In the genomic region with DNA sequence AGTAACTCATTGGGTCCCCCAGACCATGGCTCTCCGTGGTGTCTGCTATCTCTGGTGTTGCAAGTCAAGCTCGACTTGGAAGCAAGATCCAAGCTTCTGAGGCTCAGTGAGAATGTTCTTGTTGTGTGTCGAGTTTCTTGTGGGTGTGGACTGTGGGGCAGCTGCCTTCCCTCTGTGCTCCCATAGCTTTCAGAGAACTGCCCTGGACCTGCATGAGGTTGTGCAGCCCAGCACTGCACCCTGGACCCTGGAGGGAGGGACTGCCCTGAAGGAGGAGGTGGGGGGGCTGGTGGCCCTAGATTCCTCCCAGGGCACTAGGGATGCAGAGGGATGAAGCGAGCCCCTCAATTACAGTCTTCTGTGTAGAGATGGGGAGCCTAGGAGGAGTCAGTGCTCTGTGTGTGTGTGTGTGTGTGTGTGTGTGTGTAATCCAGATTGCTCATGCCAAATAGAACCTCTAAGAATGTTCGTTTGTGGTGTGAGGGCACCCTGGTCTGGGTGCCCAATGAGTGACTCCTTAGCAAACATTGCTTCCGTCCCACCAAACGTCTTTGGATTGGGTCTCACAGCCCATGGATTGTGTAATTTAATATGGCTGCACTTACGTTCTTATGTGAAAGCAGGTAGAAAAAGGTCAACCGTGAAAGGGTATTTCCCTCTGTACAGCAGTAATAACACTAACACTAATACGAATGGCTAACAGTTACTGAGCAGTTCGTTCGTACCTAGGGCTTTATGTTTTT, we compare ENCODE assay signal across 9 cellular contexts.
DNase-seq lines count a peak whose midpoint lies in the region; FAIRE-seq and TF ChIP-seq lines count a peak whose summit lies in the region.
"Had no signal": no experiment of that assay in that cellular context is flagged by ENCODE, and none has a peak within 500 bp of the region (broad histone marks: within the 10 kb centered on the region; RNA-seq: fewer than 3 reads in every experiment).

No MANE protein-coding gene starts in this region.

- H2AFZ ChIP-seq in astrocyte (ENCODE audit: low read depth, low read length) = peak overlapping the region; percentile 3
- H2AFZ ChIP-seq: parathyroid adenoma had no signal

- TF ChIP-seq CTCF in astrocyte (IDR thresholded peaks at IDR 0.05; ENCODE audit: insufficient read depth, low read depth, low read length) = no peak
- no peak for TF ChIP-seq CTCF in transverse colon (IDR thresholded peaks at IDR 0.05)
- TF ChIP-seq CTCF in kidney (IDR thresholded peaks at IDR 0.05; ENCODE audit: borderline replicate concordance, extremely low read depth, insufficient read depth) = no peak

- H3K4me1 Mint-ChIP-seq in astrocyte (ENCODE audit: low read depth, unreplicated experiment) = peaks cover 26% of the 10 kb centered on the region

- H3K36me3 Mint-ChIP-seq in astrocyte (ENCODE audit: low read depth, unreplicated experiment) = peaks cover 2% of the 10 kb centered on the region

- H3K79me2 ChIP-seq in astrocyte (ENCODE audit: insufficient read depth, low read length) = no peaks in the 10 kb centered on the region
- H3K79me2 ChIP-seq: parathyroid adenoma had no signal

- DNase-seq in activated gamma-delta T cell treated with Interleukin-2 at 50 U/mL for 16 hours (peak; percentile 33), activated gamma-delta T cell (lab: John Stamatoyannopoulos, UW) (no peak), astrocyte (ENCODE audit: low read depth) (no peak), transverse colon (no peak), NCI-H2196 (lab: John Stamatoyannopoulos, UW; ENCODE audit: unreplicated experiment) (no peak), HCEC 1CT (no peak), kidney (no peak)

- H3K4me2 ChIP-seq in astrocyte (ENCODE audit: low read length) = peak overlapping the region; percentile 59

- peak overlapping the region; percentile 88 for H3K27ac ChIP-seq in KOPT-K1 (ENCODE audit: low read depth, low read length, poor library complexity, severe bottlenecking)
- no peak overlapping the region for H3K27ac ChIP-seq in astrocyte (ENCODE audit: low read depth, low read length)
- peak overlapping the region; percentile 44 to 58 (median 53) for H3K27ac ChIP-seq in transverse colon
- peak overlapping the region in 1 of 2 donors; percentile 14 for H3K27ac ChIP-seq in kidney (ENCODE audit: low read depth in 2 of 2, low read length in 2 of 2)
- H3K27ac ChIP-seq: parathyroid adenoma had no signal

- no peaks in the 10 kb centered on the region for H3K9me3 Mint-ChIP-seq in astrocyte (ENCODE audit: unreplicated experiment)

- intact Hi-C loops in transverse colon (cut with DNase I; ENCODE audit: low total_unique reads) (no loop called here), kidney (cut with DNase I) (no loop called here)

- FAIRE-seq in astrocyte (lab: Jason Lieb, UNC) = no peak
- FAIRE-seq in kidney (lab: Jason Lieb, UNC) = no peak

- H3K9ac ChIP-seq in astrocyte (ENCODE audit: low read length) (no peak overlapping the region), kidney (ENCODE audit: low read length in 2 of 2) (no peak overlapping the region)
- H3K9ac ChIP-seq: parathyroid adenoma had no signal

- H3K9me3 ChIP-seq in KOPT-K1 (ENCODE audit: insufficient read depth, low read length, poor library complexity, severe bottlenecking) (no peaks in the 10 kb centered on the region), astrocyte (ENCODE audit: insufficient read depth, low read depth, low read length) (no peaks in the 10 kb centered on the region), transverse colon (no peaks in the 10 kb centered on the region), kidney (ENCODE audit: control insufficient read depth in 1 of 2, low read length in 2 of 2) (no peaks in the 10 kb centered on the region)

- H3K36me3 ChIP-seq in KOPT-K1 (ENCODE audit: insufficient read depth, low read length) (no peaks in the 10 kb centered on the region), astrocyte (ENCODE audit: insufficient read depth, low read length) (no peaks in the 10 kb centered on the region), transverse colon (no peaks in the 10 kb centered on the region), kidney (ENCODE audit: control insufficient read depth in 1 of 2, insufficient read depth in 2 of 2, low read length in 2 of 2) (no peaks in the 10 kb centered on the region)

- H3K4me1 ChIP-seq in astrocyte (ENCODE audit: insufficient read depth, low read length) (peaks cover 32% of the 10 kb centered on the region), transverse colon (peaks cover 0 to 15% (median 4%) of the 10 kb centered on the region in 4 donors), kidney (ENCODE audit: control insufficient read depth in 1 of 2, insufficient read depth in 1 of 2, low read depth in 1 of 2, low read length in 2 of 2) (peaks cover 0 to 2% of the 10 kb centered on the region in 2 donors)
- H3K4me1 ChIP-seq: parathyroid adenoma had no signal

- H3K27me3 ChIP-seq in astrocyte (ENCODE audit: insufficient read depth, low read length) = no peaks in the 10 kb centered on the region
- H3K27me3 ChIP-seq in transverse colon = no peaks in the 10 kb centered on the region

- in situ Hi-C loops in transverse colon (cut with MboI; ENCODE audit: low pct_ligation_motif_present in 1 of 4, low pct_unique_long_range_greater_than_20kb in 1 of 4, low sequenced_read_pairs in 3 of 4) = loop anchor here in 2 of 4 donors (10.0 kb wide), 1 partner anchor 156 kb away; no protein-coding TSS in a partner anchor

- TF ChIP-seq EP300 in transverse colon (IDR thresholded peaks at IDR 0.05; ENCODE audit: low read depth) = no peak

- WGBS in transverse colon (ENCODE audit: low coverage in 1 of 2), 2 donors = 71 to 83% methylated on average over 4 to 12 of the region's 12 CpGs

- no peak overlapping the region for H3K27ac Mint-ChIP-seq in astrocyte (ENCODE audit: unreplicated experiment)

- H3K4me3 Mint-ChIP-seq in astrocyte (ENCODE audit: unreplicated experiment) = no peak overlapping the region

- no peak for TF ChIP-seq POLR2A in transverse colon (IDR thresholded peaks at IDR 0.05)

- no peaks in the 10 kb centered on the region for H4K20me1 ChIP-seq in astrocyte (ENCODE audit: insufficient read depth, low read length)

- H3K27me3 Mint-ChIP-seq in astrocyte (ENCODE audit: low read depth, unreplicated experiment) = no peaks in the 10 kb centered on the region

- H3K4me3 ChIP-seq in astrocyte (ENCODE audit: insufficient read depth, low read depth, low read length) (no peak overlapping the region), transverse colon (no peak overlapping the region), kidney (ENCODE audit: low read length in 2 of 2) (no peak overlapping the region)
